1 cellular context compared by ENCODE assay signal in genomic region chr15:26766262-26766661, GRCh38.
TF ChIP-seq lines count a peak whose summit lies in the region.

No MANE protein-coding gene starts in this region.

TF ChIP-seq in GM23338, 12 proteins besides CTCF, POLR2A, EP300 and RAD21 (continued from another document):
- peak; percentile 61; the same call in 1 of the 2 replicates for TF ChIP-seq ZNF462 (CRISPR knock-in tag; IDR thresholded peaks at IDR 0.05)
- TF ChIP-seq EZH2phosphoT487 (IDR thresholded peaks at IDR 0.05; ENCODE audit: unreplicated experiment): no peak
TF ChIP-seq in GM23338: peak in this region for 2.
